In the genomic region with DNA sequence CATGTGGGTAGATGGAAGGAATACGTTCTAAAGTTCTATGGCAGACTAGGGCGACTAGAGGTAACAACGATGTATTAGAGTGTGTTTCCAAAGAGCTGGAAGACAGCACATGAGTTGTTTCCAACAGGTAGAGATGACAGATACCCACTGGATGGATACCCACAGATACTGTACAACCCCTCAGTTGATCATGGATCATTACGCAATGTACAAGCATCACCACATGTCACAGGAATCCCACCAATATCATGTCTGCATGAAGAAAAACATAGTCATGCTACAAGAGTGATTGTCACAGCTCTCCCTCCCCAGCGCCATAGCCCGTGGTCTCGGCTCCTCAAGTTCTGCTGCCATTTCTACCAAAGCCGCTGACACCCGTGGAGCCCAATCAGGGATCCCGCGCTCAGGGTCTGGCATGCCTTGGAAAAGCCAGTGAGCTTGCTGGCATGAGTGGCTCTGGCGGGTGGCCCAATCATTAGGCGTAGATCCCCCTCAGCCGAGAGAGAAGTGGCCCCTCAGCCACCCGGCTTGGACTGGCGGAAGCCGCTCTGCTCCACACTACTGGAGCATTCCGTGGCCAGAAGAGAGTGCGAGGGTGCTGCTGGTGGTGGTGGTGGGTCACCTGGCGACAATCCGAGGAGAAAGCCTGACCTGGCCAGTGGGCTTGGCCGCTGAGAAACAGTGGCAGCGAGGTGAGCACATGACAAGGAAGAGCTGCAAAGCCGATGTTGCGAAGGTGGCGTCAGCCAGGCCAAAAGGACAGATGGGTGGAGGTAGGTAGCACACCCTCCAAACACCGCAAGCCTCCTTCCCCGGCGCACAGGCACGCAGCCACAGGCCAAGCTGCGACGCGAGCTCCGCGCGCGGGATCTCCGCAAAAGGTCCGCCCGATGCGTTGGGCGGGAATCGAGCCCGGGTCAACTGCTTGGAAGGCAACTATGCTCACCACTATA, we compare ENCODE assay signal across 8 cellular contexts.
DNase-seq lines count a peak whose midpoint lies in the region; ATAC-seq and TF ChIP-seq lines count a peak whose summit lies in the region.

No MANE protein-coding gene starts in this region.

- no peaks in the 10 kb centered on the region for H3K9me3 Mint-ChIP-seq in activated CD4-positive, alpha-beta T cell treated with anti-CD3 and anti-CD28 coated beads, Interleukin-2, amount 10 ng/mL, durations not matched to agents 7 days and 5 days

- H3K4me1 Mint-ChIP-seq in activated CD4-positive, alpha-beta T cell treated with anti-CD3 and anti-CD28 coated beads, Interleukin-2, amount 10 ng/mL, durations not matched to agents 7 days and 5 days: peaks cover 12% of the 10 kb centered on the region

- POLR2A ChIA-PET in activated CD4-positive, alpha-beta T cell treated with anti-CD3 and anti-CD28 coated beads, Interleukin-2, amount 10 ng/mL, durations not matched to agents 7 days and 5 days (lab: Charles Lee): interaction anchor here (0.6 kb wide), 1 partner anchor 55 kb away, joined by 4 read pairs; no protein-coding TSS in a partner anchor

- H3K4me3 ChIP-seq in fibroblast of villous mesenchyme (ENCODE audit: low read depth, low read length) (peak overlapping the region; percentile 34), skeletal muscle cell (ENCODE audit: low read depth, low read length) (peak overlapping the region; percentile 57), prostate gland (no peak overlapping the region)

- ATAC-seq in HG03442 (IDR thresholded peaks at IDR 0.05; ENCODE audit: unreplicated experiment): no peak

- no peaks in the 10 kb centered on the region for H3K36me3 ChIP-seq in prostate gland

- peak; percentile 46 for DNase-seq in activated CD4-positive, CD25-positive, alpha-beta regulatory T cell treated with anti-CD3 and anti-CD28 coated beads, Interleukin-2, amount 50 U/mL, for 72 hours
- no peak for DNase-seq in activated CD4-positive, CD25-positive, alpha-beta regulatory T cell (lab: John Stamatoyannopoulos, UW)
- DNase-seq in activated CD4-positive, alpha-beta T cell treated with anti-CD3 and anti-CD28 coated beads, Interleukin-2, amount 10 ng/mL, durations not matched to agents 7 days and 5 days: peak; percentile 21
- DNase-seq in fibroblast of villous mesenchyme (ENCODE audit: low read depth) (no peak), skeletal muscle cell (ENCODE audit: low read depth) (no peak), prostate gland (ENCODE audit: low spot score) (no peak), cerebellar nuclear complex (lab: John Stamatoyannopoulos, UW) (no peak)

- H3K9me3 ChIP-seq in prostate gland: no peaks in the 10 kb centered on the region

- no peak overlapping the region for H3K27ac ChIP-seq in prostate gland

- peaks cover 2% of the 10 kb centered on the region for H3K36me3 Mint-ChIP-seq in activated CD4-positive, alpha-beta T cell treated with anti-CD3 and anti-CD28 coated beads, Interleukin-2, amount 10 ng/mL, durations not matched to agents 7 days and 5 days (ENCODE audit: low read depth)

- WGBS in prostate gland: 19% methylated on average over 44 of the region's 44 CpGs

- H3K27ac Mint-ChIP-seq in activated CD4-positive, alpha-beta T cell treated with anti-CD3 and anti-CD28 coated beads, Interleukin-2, amount 10 ng/mL, durations not matched to agents 7 days and 5 days: peak overlapping the region; percentile 25

- no peaks in the 10 kb centered on the region for H3K4me1 ChIP-seq in prostate gland (replicated peaks)

- TF ChIP-seq CTCF in fibroblast of villous mesenchyme (IDR thresholded peaks at IDR 0.05; ENCODE audit: insufficient read depth, low read depth, low read length) (no peak), prostate gland (IDR thresholded peaks at IDR 0.05) (no peak)

- CTCF ChIA-PET in activated CD4-positive, alpha-beta T cell treated with anti-CD3 and anti-CD28 coated beads, Interleukin-2, amount 10 ng/mL, durations not matched to agents 7 days and 5 days (lab: Charles Lee): interaction anchor here (0.7 to 4.8 kb wide), 13 partner anchors 11 to 486 kb away, joined by 3 to 45 read pairs (median 4); partner anchors contain the start of genes DUSP12 and TOMM40L

- TF ChIP-seq POLR2A in prostate gland (IDR thresholded peaks at IDR 0.05): no peak

- H3K4me3 Mint-ChIP-seq in activated CD4-positive, alpha-beta T cell treated with anti-CD3 and anti-CD28 coated beads, Interleukin-2, amount 10 ng/mL, durations not matched to agents 7 days and 5 days: peak overlapping the region; percentile 66

- peaks cover 10% of the 10 kb centered on the region for H3K27me3 ChIP-seq in prostate gland (replicated peaks; ENCODE audit: insufficient read depth)

- intact Hi-C loops in prostate gland (cut with DNase I): no loop called here

- H3K27me3 Mint-ChIP-seq in activated CD4-positive, alpha-beta T cell treated with anti-CD3 and anti-CD28 coated beads, Interleukin-2, amount 10 ng/mL, durations not matched to agents 7 days and 5 days: peaks cover 33% of the 10 kb centered on the region

Comparison
In these comparisons a context has a peak if more than half of its experiments do, and no peak if none do; other contexts are left out.
1. DNase-seq: peak in activated CD4-positive, CD25-positive, alpha-beta regulatory T cell treated with anti-CD3 and anti-CD28 coated beads, Interleukin-2, amount 50 U/mL, for 72 hours (single experiment) and activated CD4-positive, alpha-beta T cell treated with anti-CD3 and anti-CD28 coated beads, Interleukin-2, amount 10 ng/mL, durations not matched to agents 7 days and 5 days (single experiment); none in activated CD4-positive, CD25-positive, alpha-beta regulatory T cell (0 of 4), fibroblast of villous mesenchyme (single experiment), skeletal muscle cell (single experiment), prostate gland (single experiment) and cerebellar nuclear complex (0 of 2).
2. H3K4me3 ChIP-seq: peak in fibroblast of villous mesenchyme (single experiment) and skeletal muscle cell (single experiment); none in prostate gland (0 of 2).